Comparison of ENCODE assay signal across 28 cellular contexts in genomic region chr2:195572894-195573293, GRCh38.
DNase-seq lines count a peak whose midpoint lies in the region; ATAC-seq lines count a peak whose summit lies in the region.
"Had no signal": no experiment of that assay in that cellular context is flagged by ENCODE, and none has a peak within 500 bp of the region (broad histone marks: within the 10 kb centered on the region; RNA-seq: fewer than 3 reads in every experiment).

No MANE protein-coding gene starts in this region.

- no peaks in the 10 kb centered on the region for H3K9me3 Mint-ChIP-seq in activated T-cell treated with anti-CD3 and anti-CD28 coated beads, Interleukin-2, amount 50 U/mL, for 72 hours
- H3K9me3 Mint-ChIP-seq in activated T-cell treated with anti-CD3 and anti-CD28 coated beads, Interleukin-2, amount 50 U/mL, for 4 hours: no peaks in the 10 kb centered on the region
- no peaks in the 10 kb centered on the region for H3K9me3 Mint-ChIP-seq in activated T-helper 17 cell treated with anti-CD3 and anti-CD28 coated beads, Interleukin-2, amount 50 U/mL, for 72 hours
- H3K9me3 Mint-ChIP-seq: CD4-positive, alpha-beta memory T cell had no signal

- H4K91ac ChIP-seq in trophoblast cell (ENCODE audit: low read depth, low read length): no peak overlapping the region

- no peaks in the 10 kb centered on the region for H3K27me3 Mint-ChIP-seq in activated T-cell treated with anti-CD3 and anti-CD28 coated beads, Interleukin-2, amount 50 U/mL, for 72 hours (ENCODE audit: low read depth)
- no peaks in the 10 kb centered on the region for H3K27me3 Mint-ChIP-seq in activated T-cell treated with anti-CD3 and anti-CD28 coated beads, Interleukin-2, amount 50 U/mL, for 4 hours (ENCODE audit: low read depth)
- no peaks in the 10 kb centered on the region for H3K27me3 Mint-ChIP-seq in activated T-helper 17 cell treated with anti-CD3 and anti-CD28 coated beads, Interleukin-2, amount 50 U/mL, for 72 hours
- H3K27me3 Mint-ChIP-seq: brain; CD4-positive, alpha-beta memory T cell; stimulated activated naive CD8-positive, alpha-beta T cell treated with anti-CD3 and anti-CD28 coated beads, Interleukin-15, Interleukin-2, amounts not matched to agents 100 ng/mL and 50 ng/mL, for 24 hours; T-helper 17 cell had no signal

- DNase-seq in activated T-cell treated with anti-CD3 and anti-CD28 coated beads, Interleukin-2, amount 50 U/mL, for 72 hours: no peak
- DNase-seq in activated T-cell treated with anti-CD3 and anti-CD28 coated beads, Interleukin-2, amount 50 U/mL, for 4 hours: no peak
- DNase-seq in Caki2 (ENCODE audit: low read depth) (peak; percentile 46), trophoblast cell (no peak), 8988T (no peak)
- DNase-seq: activated CD4-positive, alpha-beta T cell treated with anti-CD3 and anti-CD28 coated beads, Interleukin-2, amount 50 U/mL, for 4 hours; activated CD8-positive, alpha-beta memory T cell treated with anti-CD3 and anti-CD28 coated beads, Interleukin-2, amount 50 U/mL, for 48 hours; activated effector memory CD4-positive, alpha-beta T cell treated with Interleukin-2 at 50 U/mL for 16 hours; CD4-positive, alpha-beta memory T cell; foreskin keratinocyte; GF-D8; GOT3; heart right ventricle; left cardiac atrium; NCI-H1048; NCI-H1694 treated with DMSO at 0.1 percent for 48 hours; NCI-H2227 treated with DMSO at 0.1 percent for 48 hours; retina; spleen; stimulated activated CD4-positive, alpha-beta T cell treated with anti-CD3 and anti-CD28 coated beads, Interleukin-4, amount 100 ng/mL, for 24 hours; T-helper 17 cell; thyroid gland had no signal

- in situ Hi-C loops in Caki2 (cut with HindIII; ENCODE audit: low pct_unique_long_range_greater_than_20kb, low sequenced_read_pairs): no loop called here

- no peak overlapping the region for H3K23ac ChIP-seq in trophoblast cell (ENCODE audit: low read length)

- H3K4me3 Mint-ChIP-seq in activated T-cell treated with anti-CD3 and anti-CD28 coated beads, Interleukin-2, amount 50 U/mL, for 72 hours: no peak overlapping the region
- H3K4me3 Mint-ChIP-seq in activated T-cell treated with anti-CD3 and anti-CD28 coated beads, Interleukin-2, amount 50 U/mL, for 4 hours: no peak overlapping the region
- H3K4me3 Mint-ChIP-seq in activated T-helper 17 cell treated with anti-CD3 and anti-CD28 coated beads, Interleukin-2, amount 50 U/mL, for 72 hours: no peak overlapping the region
- H3K4me3 Mint-ChIP-seq: brain; CD4-positive, alpha-beta memory T cell; stimulated activated naive CD8-positive, alpha-beta T cell treated with anti-CD3 and anti-CD28 coated beads, Interleukin-15, Interleukin-2, amounts not matched to agents 100 ng/mL and 50 ng/mL, for 24 hours; T-helper 17 cell had no signal

- no peak overlapping the region for H2BK12ac ChIP-seq in trophoblast cell (ENCODE audit: low read length)

- H4K12ac ChIP-seq in trophoblast cell (ENCODE audit: low read depth, low read length): no peak overlapping the region

- H4K8ac ChIP-seq in trophoblast cell (ENCODE audit: low read depth, low read length): no peak overlapping the region

- H3K36me3 ChIP-seq in trophoblast cell (ENCODE audit: control insufficient read depth in 1 of 2, insufficient read depth in 2 of 2, low read length in 2 of 2): no peaks in the 10 kb centered on the region
- H3K36me3 ChIP-seq: heart right ventricle, SJSA1, spleen, thyroid gland had no signal

- H3K36me3 Mint-ChIP-seq in activated T-cell treated with anti-CD3 and anti-CD28 coated beads, Interleukin-2, amount 50 U/mL, for 72 hours (ENCODE audit: insufficient read depth in 2 of 2): peaks cover 2% of the 10 kb centered on the region in 2 donors
- H3K36me3 Mint-ChIP-seq in activated T-cell treated with anti-CD3 and anti-CD28 coated beads, Interleukin-2, amount 50 U/mL, for 4 hours (ENCODE audit: insufficient read depth): no peaks in the 10 kb centered on the region
- H3K36me3 Mint-ChIP-seq in activated T-helper 17 cell treated with anti-CD3 and anti-CD28 coated beads, Interleukin-2, amount 50 U/mL, for 72 hours (ENCODE audit: low read depth): no peaks in the 10 kb centered on the region
- H3K36me3 Mint-ChIP-seq: brain had no signal

- no peaks in the 10 kb centered on the region for H3K79me2 ChIP-seq in trophoblast cell (ENCODE audit: control insufficient read depth, insufficient read depth, low read length, poor library complexity)

- no peak overlapping the region for H3K4ac ChIP-seq in trophoblast cell (ENCODE audit: low read depth, low read length)

- no peak for ATAC-seq in activated T-cell treated with anti-CD3 and anti-CD28 coated beads, Interleukin-2, amount 50 U/mL, for 72 hours (replicated peaks in 1 of 2)
- ATAC-seq in activated T-cell treated with anti-CD3 and anti-CD28 coated beads, Interleukin-2, amount 50 U/mL, for 4 hours: no peak
- ATAC-seq in activated T-helper 17 cell treated with anti-CD3 and anti-CD28 coated beads, Interleukin-2, amount 50 U/mL, for 72 hours (replicated peaks): no peak
- no peak for ATAC-seq in HG03439 (IDR thresholded peaks at IDR 0.05; ENCODE audit: unreplicated experiment)
- ATAC-seq in HG02885 (IDR thresholded peaks at IDR 0.05; ENCODE audit: poor library complexity, unreplicated experiment): no peak
- ATAC-seq: foreskin keratinocyte, heart right ventricle, left cardiac atrium, T-helper 17 cell had no signal

- H3K9ac ChIP-seq in trophoblast cell (ENCODE audit: low read length): no peak overlapping the region

- H2BK5ac ChIP-seq in trophoblast cell (ENCODE audit: low read depth, low read length, poor library complexity): no peak overlapping the region

- WGBS in trophoblast cell (ENCODE audit: extremely low coverage, insufficient coverage, insufficient read length): no CpG with 5 or more reads among the region's 4 CpGs

- H2AK5ac ChIP-seq in trophoblast cell (ENCODE audit: low read length): no peak overlapping the region

- H3K4me1 ChIP-seq in trophoblast cell (ENCODE audit: control insufficient read depth in 1 of 2, insufficient read depth in 2 of 2, low read length in 2 of 2): no peaks in the 10 kb centered on the region

- no peaks in the 10 kb centered on the region for H3K27me3 ChIP-seq in trophoblast cell (ENCODE audit: insufficient read depth, low read length)
- H3K27me3 ChIP-seq: foreskin keratinocyte, heart right ventricle, SJSA1, spleen, thyroid gland had no signal

- H3K4me2 ChIP-seq in trophoblast cell (ENCODE audit: low read length): no peak overlapping the region

- no peaks in the 10 kb centered on the region for H3K79me1 ChIP-seq in trophoblast cell (ENCODE audit: low read length)

- no peaks in the 10 kb centered on the region for H3K9me3 ChIP-seq in trophoblast cell (ENCODE audit: insufficient read depth, low read depth, low read length)
- H3K9me3 ChIP-seq: heart right ventricle, SJSA1, spleen, thyroid gland had no signal

- H3K18ac ChIP-seq in trophoblast cell (ENCODE audit: low read length): no peak overlapping the region

- peaks cover 50% of the 10 kb centered on the region for H3K4me1 Mint-ChIP-seq in activated T-cell treated with anti-CD3 and anti-CD28 coated beads, Interleukin-2, amount 50 U/mL, for 72 hours (ENCODE audit: low read depth)
- H3K4me1 Mint-ChIP-seq in activated T-cell treated with anti-CD3 and anti-CD28 coated beads, Interleukin-2, amount 50 U/mL, for 4 hours (ENCODE audit: low read depth): peaks cover 52% of the 10 kb centered on the region
- peaks cover 12% of the 10 kb centered on the region for H3K4me1 Mint-ChIP-seq in activated T-helper 17 cell treated with anti-CD3 and anti-CD28 coated beads, Interleukin-2, amount 50 U/mL, for 72 hours

- no peak overlapping the region for H2AFZ ChIP-seq in trophoblast cell (ENCODE audit: insufficient read depth, low read length, poor library complexity)

- peak overlapping the region; percentile 63 for H3K27ac Mint-ChIP-seq in activated T-cell treated with anti-CD3 and anti-CD28 coated beads, Interleukin-2, amount 50 U/mL, for 72 hours
- H3K27ac Mint-ChIP-seq in activated T-helper 17 cell treated with anti-CD3 and anti-CD28 coated beads, Interleukin-2, amount 50 U/mL, for 72 hours: peak overlapping the region; percentile 53
- H3K27ac Mint-ChIP-seq: brain; stimulated activated naive CD8-positive, alpha-beta T cell treated with anti-CD3 and anti-CD28 coated beads, Interleukin-15, Interleukin-2, amounts not matched to agents 100 ng/mL and 50 ng/mL, for 24 hours; T-helper 17 cell had no signal

- H3K14ac ChIP-seq in trophoblast cell (ENCODE audit: low read length): no peak overlapping the region

- peak overlapping the region; percentile 28 for H2BK120ac ChIP-seq in trophoblast cell (ENCODE audit: insufficient read depth, low read length, poor library complexity)

- H3K4me3 ChIP-seq in trophoblast cell (ENCODE audit: low read depth, low read length): no peak overlapping the region
- H3K4me3 ChIP-seq: heart right ventricle, SJSA1, spleen, thyroid gland had no signal

- no peak overlapping the region for H3K27ac ChIP-seq in trophoblast cell (ENCODE audit: low read depth, low read length)
- H3K27ac ChIP-seq: foreskin keratinocyte, heart right ventricle, SJSA1, spleen, thyroid gland had no signal
